In genomic region chr20:45470262-45470931, GRCh38 we compare ENCODE assay signal across 8 cellular contexts. TPM values are rescaled to one million over a fixed set of nuclear protein-coding genes. Genes with fewer than 3 reads are reported as not detected.
DNase-seq lines count a peak whose midpoint lies in the region; ATAC-seq and TF ChIP-seq lines count a peak whose summit lies in the region.

No MANE protein-coding gene starts in this region.

- in situ Hi-C loops in HAP-1 (cut with MboI; ENCODE audit: low sequenced_read_pairs), result no loop called here
- in situ Hi-C loops in Panc1 (cut with HindIII; ENCODE audit: low pct_unique_long_range_greater_than_20kb, low sequenced_read_pairs), result no loop called here

- intact Hi-C loops in Panc1 (cut with micrococcal nuclease; ENCODE audit: unreplicated experiment), result no loop called here

- H3K27me3 ChIP-seq in GM06990 (replicated peaks; ENCODE audit: control insufficient read depth, insufficient read depth, low read length) (peaks cover 5% of the 10 kb centered on the region), HAP-1 (ENCODE audit: low read depth) (peaks cover 14% of the 10 kb centered on the region), Panc1 (ENCODE audit: control insufficient read depth, insufficient read depth, low read length) (peaks cover 14% of the 10 kb centered on the region; the same call in 1 of the 2 replicates), thoracic aorta (replicated peaks; ENCODE audit: insufficient read depth) (peaks cover 7% of the 10 kb centered on the region)

- no peaks in the 10 kb centered on the region for H3K4me1 ChIP-seq in HAP-1
- peaks cover 6% of the 10 kb centered on the region for H3K4me1 ChIP-seq in Panc1 (ENCODE audit: control insufficient read depth, insufficient read depth, low read length)
- no peaks in the 10 kb centered on the region for H3K4me1 ChIP-seq in mesodermal cell (ENCODE audit: control insufficient read depth, insufficient read depth, low read length, poor library complexity, severe bottlenecking)
- peaks cover 10 to 15% of the 10 kb centered on the region in 2 donors for H3K4me1 ChIP-seq in thoracic aorta (ENCODE audit: control insufficient read depth in 1 of 2, low read depth in 2 of 2)

- peaks cover 0 to 9% of the 10 kb centered on the region in 2 donors for H3K4me1 Mint-ChIP-seq in effector memory CD8-positive, alpha-beta T cell (ENCODE audit: low read depth in 2 of 2)

- no TSS peak for BruUV-seq in Panc1 (replicated peaks; lab: Mats Ljungman, UMichigan)

- H3K9me3 Mint-ChIP-seq in effector memory CD8-positive, alpha-beta T cell, result no peaks in the 10 kb centered on the region

- H3K27me3 Mint-ChIP-seq in effector memory CD8-positive, alpha-beta T cell, result peaks cover 31 to 43% of the 10 kb centered on the region in 2 donors

- H3K36me3 Mint-ChIP-seq in effector memory CD8-positive, alpha-beta T cell (ENCODE audit: insufficient read depth), result no peaks in the 10 kb centered on the region

- H3K4me3 ChIP-seq in GM06990 (replicated peaks; ENCODE audit: low read depth, low read length) (no peak overlapping the region), HAP-1 (peak overlapping the region; percentile 24), Panc1 (ENCODE audit: low read depth in 2 of 2, low read length in 2 of 2) (peak overlapping the region; percentile 42 to 64), mesodermal cell (ENCODE audit: extremely low read depth, insufficient read depth, low read length, poor library complexity, severe bottlenecking) (peak overlapping the region; percentile 44), thoracic aorta (peak overlapping the region; percentile 70)

- DNase-seq in GM06990 (ENCODE audit: extremely low read depth, insufficient read length) (peak; percentile 21), HAP-1 (ENCODE audit: low spot score in 2 of 2) (peak in 1 of 2 experiments; percentile 40), Panc1 (ENCODE audit: low read depth, low spot score) (no peak), thoracic aorta (ENCODE audit: low spot score) (no peak), activated gamma-delta T cell treated with Interleukin-2 at 50 U/mL for 16 hours (no peak), HuH-7.5 (ENCODE audit: low spot score) (no peak)
- DNase-seq in effector memory CD8-positive, alpha-beta T cell, result no peak

- peak; percentile 91 for ATAC-seq in Panc1
- peak; percentile 31 for ATAC-seq in effector memory CD8-positive, alpha-beta T cell (replicated peaks)
- peak; percentile 36 for ATAC-seq in thoracic aorta (ENCODE audit: insufficient number of reproducible peaks, low FRiP score, low read depth)

- H3K27ac ChIP-seq in Panc1 (ENCODE audit: low read length) (no peak overlapping the region), mesodermal cell (ENCODE audit: low read depth, low read length, severe bottlenecking) (peak overlapping the region; percentile 13), thoracic aorta (no peak overlapping the region)

- POLR2A ChIA-PET in Panc1 (lab: Charles Lee), result no interaction called here

- TF ChIP-seq CTCF in GM06990 (IDR thresholded peaks at IDR 0.05; ENCODE audit: insufficient read depth, low read length, poor library complexity, severe bottlenecking) (no peak), Panc1 (IDR thresholded peaks at IDR 0.05) (no peak), thoracic aorta (IDR thresholded peaks at IDR 0.05) (no peak)

- CTCF ChIA-PET in Panc1 (lab: Charles Lee), result interaction anchor here (0.5 to 1.4 kb wide), 3 partner anchors 96 to 152 kb away, joined by 3 to 7 read pairs (median 4); no protein-coding TSS in a partner anchor

- H3K36me3 ChIP-seq in GM06990 (ENCODE audit: control insufficient read depth, insufficient read depth, low read length) (no peaks in the 10 kb centered on the region), HAP-1 (replicated peaks) (no peaks in the 10 kb centered on the region), Panc1 (ENCODE audit: control insufficient read depth, insufficient read depth, low read length) (no peaks in the 10 kb centered on the region), mesodermal cell (ENCODE audit: control insufficient read depth, insufficient read depth, low read length) (no peaks in the 10 kb centered on the region), thoracic aorta (no peaks in the 10 kb centered on the region)

- no peak overlapping the region for H3K27ac Mint-ChIP-seq in effector memory CD8-positive, alpha-beta T cell

- peak overlapping the region; percentile 33 to 65 for H3K4me3 Mint-ChIP-seq in effector memory CD8-positive, alpha-beta T cell

- 0 to 3% methylated on average over 38 to 42 of the region's 50 CpGs for WGBS in mesodermal cell (ENCODE audit: insufficient coverage in 2 of 2), 2 experiments

- H3K9me3 ChIP-seq in HAP-1 (no peaks in the 10 kb centered on the region), Panc1 (ENCODE audit: control insufficient read depth, insufficient read depth, low read depth, low read length) (no peaks in the 10 kb centered on the region), mesodermal cell (ENCODE audit: control insufficient read depth, low read length) (no peaks in the 10 kb centered on the region), thoracic aorta (no peaks in the 10 kb centered on the region)

RNA-seq across cellular contexts. Expression of gene WFDC2, which starts 0.8 kb away (rescaled TPM):
- total RNA-seq in Panc1 (2021; ENCODE audit: unreplicated experiment) (1.6 TPM), thoracic aorta (not detected)
- 1.3 TPM for polyA plus RNA-seq in Panc1 (2012; ENCODE audit: insufficient read length)
- 11.5 TPM for polyA plus RNA-seq in mesodermal cell (2013, experiment 1 of 2)
- polyA plus RNA-seq in mesodermal cell (2013, experiment 2 of 2), result 6.1 TPM

RNA-seq across cellular contexts. Expression of gene SPINT3, which starts 45.0 kb away (rescaled TPM):
- total RNA-seq in Panc1 (2021; ENCODE audit: unreplicated experiment) (not detected), thoracic aorta (not detected)
- polyA plus RNA-seq in Panc1 (2012; ENCODE audit: insufficient read length), result not detected
- not detected for polyA plus RNA-seq in mesodermal cell (2013, experiment 1 of 2)
- polyA plus RNA-seq in mesodermal cell (2013, experiment 2 of 2), result not detected

RNA-seq across cellular contexts. Expression of gene PIGT, which starts 54.5 kb away (rescaled TPM):
- total RNA-seq in Panc1 (2021; ENCODE audit: unreplicated experiment), result 108 TPM
- 134 TPM for polyA plus RNA-seq in Panc1 (2012; ENCODE audit: insufficient read length)
- 109 TPM for polyA plus RNA-seq in mesodermal cell (2013, experiment 1 of 2)
- polyA plus RNA-seq in mesodermal cell (2013, experiment 2 of 2), result 93.0 TPM
- total RNA-seq in thoracic aorta, result 100 to 1,000 TPM; 117 to 169 TPM

Comparison
In these comparisons a context has a peak if more than half of its experiments do, and no peak if none do; other contexts are left out.
1. ATAC-seq: peak in every context shown above with its lines; median percentile 91 in Panc1; 36 in thoracic aorta; 31 in effector memory CD8-positive, alpha-beta T cell.